Comparison of ENCODE assay signal across 1 cellular context in the genomic region with DNA sequence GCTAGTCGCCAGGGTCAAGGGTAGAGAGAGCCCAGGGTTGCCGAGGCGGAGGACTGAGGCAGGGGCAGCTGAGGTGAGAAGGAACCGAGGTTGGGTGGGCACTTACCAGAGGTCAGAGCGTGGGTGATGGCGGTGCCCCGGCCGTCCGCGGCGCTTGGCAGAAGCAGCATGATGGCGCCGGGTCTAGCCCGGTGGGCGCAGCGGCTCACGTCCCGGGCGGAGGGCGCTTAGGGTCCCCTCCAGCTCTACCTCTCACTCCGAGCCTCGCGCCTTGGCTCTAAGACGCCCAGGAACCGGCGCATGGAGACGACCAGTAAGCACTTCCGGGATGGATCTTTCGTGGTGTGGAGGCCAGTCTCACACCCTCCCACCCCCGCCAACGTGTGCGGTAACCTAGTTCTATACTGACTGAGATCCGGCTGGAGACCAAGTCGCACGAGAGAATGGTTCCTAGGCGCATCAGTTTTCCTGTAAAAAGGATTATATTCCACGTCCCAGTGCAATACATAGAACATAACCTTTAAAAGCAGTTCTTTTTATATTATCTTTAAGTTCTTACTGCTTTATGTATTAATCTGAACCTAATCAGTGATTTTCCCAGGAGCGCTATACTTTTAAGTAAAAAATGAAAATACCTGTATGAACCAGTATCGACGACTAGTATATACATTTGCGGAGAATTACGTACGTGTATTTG.
A peak's percentile ranks its signal among the peaks of the same experiment; 100 is the strongest.
TF ChIP-seq lines count a peak whose summit lies in the region.

A gene with protein sequence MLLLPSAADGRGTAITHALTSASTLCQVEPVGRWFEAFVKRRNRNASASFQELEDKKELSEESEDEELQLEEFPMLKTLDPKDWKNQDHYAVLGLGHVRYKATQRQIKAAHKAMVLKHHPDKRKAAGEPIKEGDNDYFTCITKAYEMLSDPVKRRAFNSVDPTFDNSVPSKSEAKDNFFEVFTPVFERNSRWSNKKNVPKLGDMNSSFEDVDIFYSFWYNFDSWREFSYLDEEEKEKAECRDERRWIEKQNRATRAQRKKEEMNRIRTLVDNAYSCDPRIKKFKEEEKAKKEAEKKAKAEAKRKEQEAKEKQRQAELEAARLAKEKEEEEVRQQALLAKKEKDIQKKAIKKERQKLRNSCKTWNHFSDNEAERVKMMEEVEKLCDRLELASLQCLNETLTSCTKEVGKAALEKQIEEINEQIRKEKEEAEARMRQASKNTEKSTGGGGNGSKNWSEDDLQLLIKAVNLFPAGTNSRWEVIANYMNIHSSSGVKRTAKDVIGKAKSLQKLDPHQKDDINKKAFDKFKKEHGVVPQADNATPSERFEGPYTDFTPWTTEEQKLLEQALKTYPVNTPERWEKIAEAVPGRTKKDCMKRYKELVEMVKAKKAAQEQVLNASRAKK (minus strand): TSS at position 315 of the 697 bp plus-strand sequence. CDS start 145 bp downstream, at position 170.

TF ChIP-seq in HEK293, 187 proteins besides CTCF, POLR2A, EP300 and RAD21 (continued from another document and continues in another):
- no peak for TF ChIP-seq ZNF664 (tag by site-specific recombination; IDR thresholded peaks at IDR 0.05)
- TF ChIP-seq FEZF1 (tag by site-specific recombination; IDR thresholded peaks at IDR 0.05) = 0 out of 2 replicates have a peak, but pooled peaks have one; percentile 16
- no peak for TF ChIP-seq ZNF23 (tag by site-specific recombination; IDR thresholded peaks at IDR 0.05; ENCODE audit: borderline replicate concordance)
- TF ChIP-seq, protein P1, sequence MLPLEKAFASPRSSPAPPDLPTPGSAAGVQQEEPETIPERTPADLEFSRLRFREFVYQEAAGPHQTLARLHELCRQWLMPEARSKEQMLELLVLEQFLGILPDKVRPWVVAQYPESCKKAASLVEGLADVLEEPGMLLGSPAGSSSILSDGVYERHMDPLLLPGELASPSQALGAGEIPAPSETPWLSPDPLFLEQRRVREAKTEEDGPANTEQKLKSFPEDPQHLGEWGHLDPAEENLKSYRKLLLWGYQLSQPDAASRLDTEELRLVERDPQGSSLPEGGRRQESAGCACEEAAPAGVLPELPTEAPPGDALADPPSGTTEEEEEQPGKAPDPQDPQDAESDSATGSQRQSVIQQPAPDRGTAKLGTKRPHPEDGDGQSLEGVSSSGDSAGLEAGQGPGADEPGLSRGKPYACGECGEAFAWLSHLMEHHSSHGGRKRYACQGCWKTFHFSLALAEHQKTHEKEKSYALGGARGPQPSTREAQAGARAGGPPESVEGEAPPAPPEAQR (tag by site-specific recombination; IDR thresholded peaks at IDR 0.05) = 0 out of 2 replicates have a peak, but pooled peaks have one; percentile 24
- no peak for TF ChIP-seq ZNF529 (tag by site-specific recombination; IDR thresholded peaks at IDR 0.05; ENCODE audit: insufficient replicate concordance)
- TF ChIP-seq ZNF423 (tag by site-specific recombination; IDR thresholded peaks at IDR 0.05) = no peak
- peak; percentile 49; the same call in 1 of the 2 replicates for TF ChIP-seq IKZF3 (tag by site-specific recombination; IDR thresholded peaks at IDR 0.05)
- TF ChIP-seq ZNF837 (tag by site-specific recombination; IDR thresholded peaks at IDR 0.05) = no peak
- no peak for TF ChIP-seq ZNF654 (tag by site-specific recombination; IDR thresholded peaks at IDR 0.05; ENCODE audit: low read depth)
- TF ChIP-seq, protein P2, sequence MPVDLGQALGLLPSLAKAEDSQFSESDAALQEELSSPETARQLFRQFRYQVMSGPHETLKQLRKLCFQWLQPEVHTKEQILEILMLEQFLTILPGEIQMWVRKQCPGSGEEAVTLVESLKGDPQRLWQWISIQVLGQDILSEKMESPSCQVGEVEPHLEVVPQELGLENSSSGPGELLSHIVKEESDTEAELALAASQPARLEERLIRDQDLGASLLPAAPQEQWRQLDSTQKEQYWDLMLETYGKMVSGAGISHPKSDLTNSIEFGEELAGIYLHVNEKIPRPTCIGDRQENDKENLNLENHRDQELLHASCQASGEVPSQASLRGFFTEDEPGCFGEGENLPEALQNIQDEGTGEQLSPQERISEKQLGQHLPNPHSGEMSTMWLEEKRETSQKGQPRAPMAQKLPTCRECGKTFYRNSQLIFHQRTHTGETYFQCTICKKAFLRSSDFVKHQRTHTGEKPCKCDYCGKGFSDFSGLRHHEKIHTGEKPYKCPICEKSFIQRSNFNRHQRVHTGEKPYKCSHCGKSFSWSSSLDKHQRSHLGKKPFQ (tag by site-specific recombination; IDR thresholded peaks at IDR 0.05) = peak; percentile 41; the same call in 1 of the 2 replicates
- TF ChIP-seq ZNF677 (tag by site-specific recombination; IDR thresholded peaks at IDR 0.05) = no peak
- TF ChIP-seq ZNF544 (tag by site-specific recombination; IDR thresholded peaks at IDR 0.05) = no peak
- no peak for TF ChIP-seq MEIS1 (CRISPR knock-in tag; IDR thresholded peaks at IDR 0.05; ENCODE audit: borderline replicate concordance)
- TF ChIP-seq SP3 (tag by site-specific recombination; IDR thresholded peaks at IDR 0.05) = peak; percentile 53
- no peak for TF ChIP-seq ZNF302 (tag by site-specific recombination; IDR thresholded peaks at IDR 0.05; ENCODE audit: low read depth)
- no peak for TF ChIP-seq ZNF555 (tag by site-specific recombination; conservative IDR thresholded peaks at IDR 0.05)
- peak; percentile 72 for TF ChIP-seq SP2 (tag by site-specific recombination; IDR thresholded peaks at IDR 0.05)
- TF ChIP-seq ZNF660 (tag by site-specific recombination; IDR thresholded peaks at IDR 0.05) = peak; percentile 99
- no peak for TF ChIP-seq ZNF701 (tag by site-specific recombination; IDR thresholded peaks at IDR 0.05)
- TF ChIP-seq ZNF830 (tag by site-specific recombination; IDR thresholded peaks at IDR 0.05; ENCODE audit: low read depth) = no peak
- TF ChIP-seq ZNF391 (tag by site-specific recombination; IDR thresholded peaks at IDR 0.05; ENCODE audit: borderline replicate concordance, low read depth) = peak; percentile 89
- no peak for TF ChIP-seq ZSCAN23 (tag by site-specific recombination; IDR thresholded peaks at IDR 0.05)
- peak; percentile 95 for TF ChIP-seq ZFP37 (tag by site-specific recombination; IDR thresholded peaks at IDR 0.05)
- peak; percentile 80 for TF ChIP-seq ZBTB17 (tag by site-specific recombination; IDR thresholded peaks at IDR 0.05)
- no peak for TF ChIP-seq ZNF169 (tag by site-specific recombination; IDR thresholded peaks at IDR 0.05)
- peak; percentile 96 for TF ChIP-seq ZNF600 (tag by site-specific recombination; IDR thresholded peaks at IDR 0.05)
- TF ChIP-seq ZNF114 (tag by site-specific recombination; IDR thresholded peaks at IDR 0.05) = no peak
- peak; percentile 57 for TF ChIP-seq ZNF341 (tag by site-specific recombination; IDR thresholded peaks at IDR 0.05; ENCODE audit: low read depth)
- TF ChIP-seq ZNF133 (tag by site-specific recombination; IDR thresholded peaks at IDR 0.05) = no peak
- TF ChIP-seq ZNF514 (tag by site-specific recombination; IDR thresholded peaks at IDR 0.05) = no peak
- 0 out of 2 replicates have a peak, but pooled peaks have one; percentile 15 for TF ChIP-seq ZNF174 (tag by site-specific recombination; IDR thresholded peaks at IDR 0.05)
- no peak for TF ChIP-seq ZNF621 (tag by site-specific recombination; IDR thresholded peaks at IDR 0.05)
- peak; percentile 53 for TF ChIP-seq ZNF843 (tag by site-specific recombination; IDR thresholded peaks at IDR 0.05)
- no peak for TF ChIP-seq ZNF248 (tag by site-specific recombination; IDR thresholded peaks at IDR 0.05)
- TF ChIP-seq ZNF354C (tag by site-specific recombination; IDR thresholded peaks at IDR 0.05; ENCODE audit: borderline replicate concordance, low read depth) = no peak
- no peak for TF ChIP-seq ZNF350 (tag by site-specific recombination; IDR thresholded peaks at IDR 0.05)
- peak; percentile 89 for TF ChIP-seq KLF16 (tag by site-specific recombination; IDR thresholded peaks at IDR 0.05)
- no peak for TF ChIP-seq GFI1B (tag by site-specific recombination; IDR thresholded peaks at IDR 0.05)
- TF ChIP-seq ZBTB48 (tag by site-specific recombination; IDR thresholded peaks at IDR 0.05) = peak; percentile 84
- no peak for TF ChIP-seq ZNF48 (tag by site-specific recombination; IDR thresholded peaks at IDR 0.05)
- TF ChIP-seq ZFHX2 (tag by site-specific recombination; conservative IDR thresholded peaks at IDR 0.05) = peak; percentile 93
- TF ChIP-seq ZBTB21 (tag by site-specific recombination; IDR thresholded peaks at IDR 0.05) = 0 out of 2 replicates have a peak, but pooled peaks have one; percentile 10
- TF ChIP-seq KLF9 (tag by site-specific recombination; IDR thresholded peaks at IDR 0.05; ENCODE audit: low read depth) = peak; percentile 73; the same call in 1 of the 2 replicates
- no peak for TF ChIP-seq ZNF121 (tag by site-specific recombination; IDR thresholded peaks at IDR 0.05)
- TF ChIP-seq, protein P3, sequence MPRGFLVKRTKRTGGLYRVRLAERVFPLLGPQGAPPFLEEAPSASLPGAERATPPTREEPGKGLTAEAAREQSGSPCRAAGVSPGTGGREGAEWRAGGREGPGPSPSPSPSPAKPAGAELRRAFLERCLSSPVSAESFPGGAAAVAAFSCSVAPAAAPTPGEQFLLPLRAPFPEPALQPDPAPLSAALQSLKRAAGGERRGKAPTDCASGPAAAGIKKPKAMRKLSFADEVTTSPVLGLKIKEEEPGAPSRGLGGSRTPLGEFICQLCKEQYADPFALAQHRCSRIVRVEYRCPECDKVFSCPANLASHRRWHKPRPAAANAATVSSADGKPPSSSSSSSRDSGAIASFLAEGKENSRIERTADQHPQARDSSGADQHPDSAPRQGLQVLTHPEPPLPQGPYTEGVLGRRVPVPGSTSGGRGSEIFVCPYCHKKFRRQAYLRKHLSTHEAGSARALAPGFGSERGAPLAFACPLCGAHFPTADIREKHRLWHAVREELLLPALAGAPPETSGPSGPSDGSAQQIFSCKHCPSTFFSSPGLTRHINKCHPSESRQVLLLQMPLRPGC (tag by site-specific recombination; IDR thresholded peaks at IDR 0.05) = peak; percentile 63; the same call in 1 of the 2 replicates
- TF ChIP-seq ZNF548 (tag by site-specific recombination; IDR thresholded peaks at IDR 0.05) = no peak
- no peak for TF ChIP-seq ZNF175 (tag by site-specific recombination; IDR thresholded peaks at IDR 0.05)
- TF ChIP-seq ZBTB8A (tag by site-specific recombination; IDR thresholded peaks at IDR 0.05) = peak; percentile 84
- TF ChIP-seq, protein P4, sequence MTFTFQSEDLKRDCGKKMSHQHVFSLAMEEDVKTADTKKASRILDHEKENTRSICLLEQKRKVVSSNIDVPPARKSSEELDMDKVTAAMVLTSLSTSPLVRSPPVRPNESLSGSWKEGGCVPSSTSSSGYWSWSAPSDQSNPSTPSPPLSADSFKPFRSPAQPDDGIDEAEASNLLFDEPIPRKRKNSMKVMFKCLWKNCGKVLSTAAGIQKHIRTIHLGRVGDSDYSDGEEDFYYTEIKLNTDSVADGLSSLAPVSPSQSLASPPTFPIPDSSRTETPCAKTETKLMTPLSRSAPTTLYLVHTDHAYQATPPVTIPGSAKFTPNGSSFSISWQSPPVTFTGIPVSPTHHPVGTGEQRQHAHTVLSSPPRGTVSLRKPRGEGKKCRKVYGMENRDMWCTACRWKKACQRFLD (tag by site-specific recombination; IDR thresholded peaks at IDR 0.05) = 0 out of 2 replicates have a peak, but pooled peaks have one; percentile 11
- TF ChIP-seq, protein P5, sequence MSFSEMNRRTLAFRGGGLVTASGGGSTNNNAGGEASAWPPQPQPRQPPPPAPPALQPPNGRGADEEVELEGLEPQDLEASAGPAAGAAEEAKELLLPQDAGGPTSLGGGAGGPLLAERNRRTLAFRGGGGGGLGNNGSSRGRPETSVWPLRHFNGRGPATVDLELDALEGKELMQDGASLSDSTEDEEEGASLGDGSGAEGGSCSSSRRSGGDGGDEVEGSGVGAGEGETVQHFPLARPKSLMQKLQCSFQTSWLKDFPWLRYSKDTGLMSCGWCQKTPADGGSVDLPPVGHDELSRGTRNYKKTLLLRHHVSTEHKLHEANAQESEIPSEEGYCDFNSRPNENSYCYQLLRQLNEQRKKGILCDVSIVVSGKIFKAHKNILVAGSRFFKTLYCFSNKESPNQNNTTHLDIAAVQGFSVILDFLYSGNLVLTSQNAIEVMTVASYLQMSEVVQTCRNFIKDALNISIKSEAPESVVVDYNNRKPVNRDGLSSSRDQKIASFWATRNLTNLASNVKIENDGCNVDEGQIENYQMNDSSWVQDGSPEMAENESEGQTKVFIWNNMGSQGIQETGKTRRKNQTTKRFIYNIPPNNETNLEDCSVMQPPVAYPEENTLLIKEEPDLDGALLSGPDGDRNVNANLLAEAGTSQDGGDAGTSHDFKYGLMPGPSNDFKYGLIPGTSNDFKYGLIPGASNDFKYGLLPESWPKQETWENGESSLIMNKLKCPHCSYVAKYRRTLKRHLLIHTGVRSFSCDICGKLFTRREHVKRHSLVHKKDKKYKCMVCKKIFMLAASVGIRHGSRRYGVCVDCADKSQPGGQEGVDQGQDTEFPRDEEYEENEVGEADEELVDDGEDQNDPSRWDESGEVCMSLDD (tag by site-specific recombination; IDR thresholded peaks at IDR 0.05) = no peak
- TF ChIP-seq ZNF747 (tag by site-specific recombination; IDR thresholded peaks at IDR 0.05) = no peak
- TF ChIP-seq, protein P6, sequence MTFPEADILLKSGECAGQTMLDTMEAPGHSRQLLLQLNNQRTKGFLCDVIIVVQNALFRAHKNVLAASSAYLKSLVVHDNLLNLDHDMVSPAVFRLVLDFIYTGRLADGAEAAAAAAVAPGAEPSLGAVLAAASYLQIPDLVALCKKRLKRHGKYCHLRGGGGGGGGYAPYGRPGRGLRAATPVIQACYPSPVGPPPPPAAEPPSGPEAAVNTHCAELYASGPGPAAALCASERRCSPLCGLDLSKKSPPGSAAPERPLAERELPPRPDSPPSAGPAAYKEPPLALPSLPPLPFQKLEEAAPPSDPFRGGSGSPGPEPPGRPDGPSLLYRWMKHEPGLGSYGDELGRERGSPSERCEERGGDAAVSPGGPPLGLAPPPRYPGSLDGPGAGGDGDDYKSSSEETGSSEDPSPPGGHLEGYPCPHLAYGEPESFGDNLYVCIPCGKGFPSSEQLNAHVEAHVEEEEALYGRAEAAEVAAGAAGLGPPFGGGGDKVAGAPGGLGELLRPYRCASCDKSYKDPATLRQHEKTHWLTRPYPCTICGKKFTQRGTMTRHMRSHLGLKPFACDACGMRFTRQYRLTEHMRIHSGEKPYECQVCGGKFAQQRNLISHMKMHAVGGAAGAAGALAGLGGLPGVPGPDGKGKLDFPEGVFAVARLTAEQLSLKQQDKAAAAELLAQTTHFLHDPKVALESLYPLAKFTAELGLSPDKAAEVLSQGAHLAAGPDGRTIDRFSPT (tag by site-specific recombination; IDR thresholded peaks at IDR 0.05) = peak; percentile 60
- TF ChIP-seq HOXD13 (CRISPR knock-in tag; IDR thresholded peaks at IDR 0.05; ENCODE audit: borderline replicate concordance) = peak; percentile 42; the same call in 1 of the 2 replicates
- TF ChIP-seq EGR2 (tag by site-specific recombination; IDR thresholded peaks at IDR 0.05; ENCODE audit: low read depth) = peak; percentile 92
- 0 out of 2 replicates have a peak, but pooled peaks have one; percentile 60 for TF ChIP-seq TRIM28 (IDR thresholded peaks at IDR 0.05; ENCODE audit: borderline replicate concordance, low read length)
- TF ChIP-seq MYNN (tag by site-specific recombination; IDR thresholded peaks at IDR 0.05; ENCODE audit: borderline replicate concordance) = 0 out of 2 replicates have a peak, but pooled peaks have one; percentile 10
- TF ChIP-seq ZNF184 (tag by site-specific recombination; IDR thresholded peaks at IDR 0.05) = 0 out of 2 replicates have a peak, but pooled peaks have one; percentile 49
- TF ChIP-seq KLF8 (tag by site-specific recombination; IDR thresholded peaks at IDR 0.05) = peak; percentile 82
- no peak for TF ChIP-seq ZNF311 (tag by site-specific recombination; IDR thresholded peaks at IDR 0.05; ENCODE audit: borderline replicate concordance)
